1 cellular context compared by ENCODE assay signal in the genomic region with DNA sequence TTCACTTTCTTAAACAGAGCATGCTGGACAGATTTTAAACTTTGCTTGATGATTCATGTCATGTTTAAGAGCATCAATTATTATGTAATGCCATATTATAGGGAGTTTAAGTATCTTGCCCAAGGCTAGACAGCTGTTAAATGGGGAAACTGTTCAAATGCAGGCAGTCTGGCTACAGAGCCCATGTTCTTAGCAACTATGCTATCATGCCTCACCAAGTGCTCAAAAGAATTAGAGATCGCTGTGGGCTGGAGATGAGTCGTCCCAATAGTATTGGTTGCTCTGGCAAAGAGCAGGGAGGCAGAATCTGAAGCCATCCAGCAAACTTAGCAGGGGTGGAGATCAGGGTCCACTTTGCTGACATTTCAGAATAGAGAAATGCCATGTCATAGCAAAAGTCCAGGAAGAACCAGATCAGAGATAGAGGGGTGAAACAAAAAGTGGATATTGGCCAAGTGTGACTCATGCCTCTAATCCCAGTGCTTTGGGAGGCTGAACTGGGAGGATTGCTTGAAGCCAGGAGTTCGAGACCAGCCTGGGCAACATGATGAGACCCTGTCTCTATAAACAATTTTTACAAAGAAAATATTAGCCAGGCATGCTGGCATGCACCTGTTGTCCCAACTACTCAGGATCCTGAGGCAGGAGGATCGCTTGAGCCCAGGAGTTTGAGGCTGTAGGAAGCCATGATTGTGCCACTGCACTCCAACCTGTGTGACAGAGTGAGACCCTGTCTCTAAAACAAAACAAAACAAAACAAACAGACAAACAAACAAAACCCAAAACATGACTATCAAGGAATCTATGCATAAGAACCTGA.
TF ChIP-seq lines count a peak whose summit lies in the region.

No MANE protein-coding gene starts in this region.

TF ChIP-seq in HEK293, 187 proteins besides CTCF, POLR2A, EP300 and RAD21 (continued from another document):
- TF ChIP-seq, protein P1, sequence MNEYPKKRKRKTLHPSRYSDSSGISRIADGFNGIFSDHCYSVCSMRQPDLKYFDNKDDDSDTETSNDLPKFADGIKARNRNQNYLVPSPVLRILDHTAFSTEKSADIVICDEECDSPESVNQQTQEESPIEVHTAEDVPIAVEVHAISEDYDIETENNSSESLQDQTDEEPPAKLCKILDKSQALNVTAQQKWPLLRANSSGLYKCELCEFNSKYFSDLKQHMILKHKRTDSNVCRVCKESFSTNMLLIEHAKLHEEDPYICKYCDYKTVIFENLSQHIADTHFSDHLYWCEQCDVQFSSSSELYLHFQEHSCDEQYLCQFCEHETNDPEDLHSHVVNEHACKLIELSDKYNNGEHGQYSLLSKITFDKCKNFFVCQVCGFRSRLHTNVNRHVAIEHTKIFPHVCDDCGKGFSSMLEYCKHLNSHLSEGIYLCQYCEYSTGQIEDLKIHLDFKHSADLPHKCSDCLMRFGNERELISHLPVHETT (tag by site-specific recombination; IDR thresholded peaks at IDR 0.05), result no peak
- TF ChIP-seq KLF10 (tag by site-specific recombination; IDR thresholded peaks at IDR 0.05), result no peak
- TF ChIP-seq ZNF624 (tag by site-specific recombination; IDR thresholded peaks at IDR 0.05), result no peak
- peak; percentile 25; the same call in 1 of the 2 replicates for TF ChIP-seq ZXDB (tag by site-specific recombination; IDR thresholded peaks at IDR 0.05)
- TF ChIP-seq, protein P2, sequence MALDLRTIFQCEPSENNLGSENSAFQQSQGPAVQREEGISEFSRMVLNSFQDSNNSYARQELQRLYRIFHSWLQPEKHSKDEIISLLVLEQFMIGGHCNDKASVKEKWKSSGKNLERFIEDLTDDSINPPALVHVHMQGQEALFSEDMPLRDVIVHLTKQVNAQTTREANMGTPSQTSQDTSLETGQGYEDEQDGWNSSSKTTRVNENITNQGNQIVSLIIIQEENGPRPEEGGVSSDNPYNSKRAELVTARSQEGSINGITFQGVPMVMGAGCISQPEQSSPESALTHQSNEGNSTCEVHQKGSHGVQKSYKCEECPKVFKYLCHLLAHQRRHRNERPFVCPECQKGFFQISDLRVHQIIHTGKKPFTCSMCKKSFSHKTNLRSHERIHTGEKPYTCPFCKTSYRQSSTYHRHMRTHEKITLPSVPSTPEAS (tag by site-specific recombination; IDR thresholded peaks at IDR 0.05), result no peak
- TF ChIP-seq ZNF211 (tag by site-specific recombination; IDR thresholded peaks at IDR 0.05; ENCODE audit: low read depth), result no peak
- no peak for TF ChIP-seq GLI4 (tag by site-specific recombination; IDR thresholded peaks at IDR 0.05)
- TF ChIP-seq, protein P3, sequence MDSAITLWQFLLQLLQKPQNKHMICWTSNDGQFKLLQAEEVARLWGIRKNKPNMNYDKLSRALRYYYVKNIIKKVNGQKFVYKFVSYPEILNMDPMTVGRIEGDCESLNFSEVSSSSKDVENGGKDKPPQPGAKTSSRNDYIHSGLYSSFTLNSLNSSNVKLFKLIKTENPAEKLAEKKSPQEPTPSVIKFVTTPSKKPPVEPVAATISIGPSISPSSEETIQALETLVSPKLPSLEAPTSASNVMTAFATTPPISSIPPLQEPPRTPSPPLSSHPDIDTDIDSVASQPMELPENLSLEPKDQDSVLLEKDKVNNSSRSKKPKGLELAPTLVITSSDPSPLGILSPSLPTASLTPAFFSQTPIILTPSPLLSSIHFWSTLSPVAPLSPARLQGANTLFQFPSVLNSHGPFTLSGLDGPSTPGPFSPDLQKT (IDR thresholded peaks at IDR 0.05; ENCODE audit: borderline replicate concordance, low read depth, low read length), result no peak
- no peak for TF ChIP-seq ZNF311 (tag by site-specific recombination; IDR thresholded peaks at IDR 0.05; ENCODE audit: borderline replicate concordance)
- TF ChIP-seq ZNF341 (tag by site-specific recombination; IDR thresholded peaks at IDR 0.05; ENCODE audit: low read depth), result no peak
- 0 out of 2 replicates have a peak, but pooled peaks have one; percentile 22 for TF ChIP-seq MYNN (tag by site-specific recombination; IDR thresholded peaks at IDR 0.05; ENCODE audit: borderline replicate concordance)
- TF ChIP-seq ZNF600 (tag by site-specific recombination; IDR thresholded peaks at IDR 0.05), result peak; percentile 43; the same call in 1 of the 2 replicates
- no peak for TF ChIP-seq ZNF292 (tag by site-specific recombination; IDR thresholded peaks at IDR 0.05; ENCODE audit: borderline replicate concordance, low read depth)
- TF ChIP-seq, protein P4, sequence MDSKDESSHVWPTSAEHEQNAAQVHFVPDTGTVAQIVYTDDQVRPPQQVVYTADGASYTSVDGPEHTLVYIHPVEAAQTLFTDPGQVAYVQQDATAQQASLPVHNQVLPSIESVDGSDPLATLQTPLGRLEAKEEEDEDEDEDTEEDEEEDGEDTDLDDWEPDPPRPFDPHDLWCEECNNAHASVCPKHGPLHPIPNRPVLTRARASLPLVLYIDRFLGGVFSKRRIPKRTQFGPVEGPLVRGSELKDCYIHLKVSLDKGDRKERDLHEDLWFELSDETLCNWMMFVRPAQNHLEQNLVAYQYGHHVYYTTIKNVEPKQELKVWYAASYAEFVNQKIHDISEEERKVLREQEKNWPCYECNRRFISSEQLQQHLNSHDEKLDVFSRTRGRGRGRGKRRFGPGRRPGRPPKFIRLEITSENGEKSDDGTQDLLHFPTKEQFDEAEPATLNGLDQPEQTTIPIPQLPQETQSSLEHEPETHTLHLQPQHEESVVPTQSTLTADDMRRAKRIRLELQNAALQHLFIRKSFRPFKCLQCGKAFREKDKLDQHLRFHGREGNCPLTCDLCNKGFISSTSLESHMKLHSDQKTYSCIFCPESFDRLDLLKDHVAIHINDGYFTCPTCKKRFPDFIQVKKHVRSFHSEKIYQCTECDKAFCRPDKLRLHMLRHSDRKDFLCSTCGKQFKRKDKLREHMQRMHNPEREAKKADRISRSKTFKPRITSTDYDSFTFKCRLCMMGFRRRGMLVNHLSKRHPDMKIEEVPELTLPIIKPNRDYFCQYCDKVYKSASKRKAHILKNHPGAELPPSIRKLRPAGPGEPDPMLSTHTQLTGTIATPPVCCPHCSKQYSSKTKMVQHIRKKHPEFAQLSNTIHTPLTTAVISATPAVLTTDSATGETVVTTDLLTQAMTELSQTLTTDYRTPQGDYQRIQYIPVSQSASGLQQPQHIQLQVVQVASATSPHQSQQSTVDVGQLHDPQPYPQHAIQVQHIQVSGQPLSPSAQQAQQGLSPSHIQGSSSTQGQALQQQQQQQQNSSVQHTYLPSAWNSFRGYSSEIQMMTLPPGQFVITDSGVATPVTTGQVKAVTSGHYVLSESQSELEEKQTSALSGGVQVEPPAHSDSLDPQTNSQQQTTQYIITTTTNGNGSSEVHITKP (tag by site-specific recombination; IDR thresholded peaks at IDR 0.05), result peak; percentile 65; the same call in 1 of the 2 replicates
- no peak for TF ChIP-seq ZFP37 (tag by site-specific recombination; IDR thresholded peaks at IDR 0.05)
- TF ChIP-seq FEZF1 (tag by site-specific recombination; IDR thresholded peaks at IDR 0.05), result peak; percentile 56
- TF ChIP-seq, protein P5, sequence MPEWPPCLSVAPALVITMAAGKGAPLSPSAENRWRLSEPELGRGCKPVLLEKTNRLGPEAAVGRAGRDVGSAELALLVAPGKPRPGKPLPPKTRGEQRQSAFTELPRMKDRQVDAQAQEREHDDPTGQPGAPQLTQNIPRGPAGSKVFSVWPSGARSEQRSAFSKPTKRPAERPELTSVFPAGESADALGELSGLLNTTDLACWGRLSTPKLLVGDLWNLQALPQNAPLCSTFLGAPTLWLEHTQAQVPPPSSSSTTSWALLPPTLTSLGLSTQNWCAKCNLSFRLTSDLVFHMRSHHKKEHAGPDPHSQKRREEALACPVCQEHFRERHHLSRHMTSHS (tag by site-specific recombination; IDR thresholded peaks at IDR 0.05), result no peak
- TF ChIP-seq ZNF335 (tag by site-specific recombination; conservative IDR thresholded peaks at IDR 0.05), result peak; percentile 34; the same call in 1 of the 2 replicates
- no peak for TF ChIP-seq ZNF530 (tag by site-specific recombination; IDR thresholded peaks at IDR 0.05; ENCODE audit: low read depth)
- TF ChIP-seq ZNF843 (tag by site-specific recombination; IDR thresholded peaks at IDR 0.05), result no peak
- TF ChIP-seq, protein P6, sequence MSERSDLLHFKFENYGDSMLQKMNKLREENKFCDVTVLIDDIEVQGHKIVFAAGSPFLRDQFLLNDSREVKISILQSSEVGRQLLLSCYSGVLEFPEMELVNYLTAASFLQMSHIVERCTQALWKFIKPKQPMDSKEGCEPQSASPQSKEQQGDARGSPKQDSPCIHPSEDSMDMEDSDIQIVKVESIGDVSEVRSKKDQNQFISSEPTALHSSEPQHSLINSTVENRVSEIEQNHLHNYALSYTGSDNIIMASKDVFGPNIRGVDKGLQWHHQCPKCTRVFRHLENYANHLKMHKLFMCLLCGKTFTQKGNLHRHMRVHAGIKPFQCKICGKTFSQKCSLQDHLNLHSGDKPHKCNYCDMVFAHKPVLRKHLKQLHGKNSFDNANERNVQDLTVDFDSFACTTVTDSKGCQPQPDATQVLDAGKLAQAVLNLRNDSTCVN (tag by site-specific recombination; optimal IDR thresholded peaks at IDR 0.05), result no peak
- TF ChIP-seq ZNF660 (tag by site-specific recombination; IDR thresholded peaks at IDR 0.05), result no peak
- no peak for TF ChIP-seq ZNF146 (tag by site-specific recombination; IDR thresholded peaks at IDR 0.05)
- TF ChIP-seq REPIN1 (tag by site-specific recombination; IDR thresholded peaks at IDR 0.05; ENCODE audit: low read depth), result no peak
- TF ChIP-seq MEIS1 (CRISPR knock-in tag; IDR thresholded peaks at IDR 0.05; ENCODE audit: borderline replicate concordance), result no peak
- TF ChIP-seq ZNF768 (tag by site-specific recombination; IDR thresholded peaks at IDR 0.05), result no peak
- TF ChIP-seq ZNF184 (tag by site-specific recombination; IDR thresholded peaks at IDR 0.05), result no peak
- TF ChIP-seq ZNF529 (tag by site-specific recombination; IDR thresholded peaks at IDR 0.05; ENCODE audit: insufficient replicate concordance), result no peak
- no peak; the same call in none of the 2 replicates for TF ChIP-seq SP7 (tag by site-specific recombination; IDR thresholded peaks at IDR 0.05)
- TF ChIP-seq ZNF514 (tag by site-specific recombination; IDR thresholded peaks at IDR 0.05), result no peak
- no peak for TF ChIP-seq ZNF544 (tag by site-specific recombination; IDR thresholded peaks at IDR 0.05)
- TF ChIP-seq ZNF174 (tag by site-specific recombination; IDR thresholded peaks at IDR 0.05), result no peak
- no peak for TF ChIP-seq ZIC2 (tag by site-specific recombination; IDR thresholded peaks at IDR 0.05)
- TF ChIP-seq ZNF404 (tag by site-specific recombination; IDR thresholded peaks at IDR 0.05), result no peak
- TF ChIP-seq, protein P7, sequence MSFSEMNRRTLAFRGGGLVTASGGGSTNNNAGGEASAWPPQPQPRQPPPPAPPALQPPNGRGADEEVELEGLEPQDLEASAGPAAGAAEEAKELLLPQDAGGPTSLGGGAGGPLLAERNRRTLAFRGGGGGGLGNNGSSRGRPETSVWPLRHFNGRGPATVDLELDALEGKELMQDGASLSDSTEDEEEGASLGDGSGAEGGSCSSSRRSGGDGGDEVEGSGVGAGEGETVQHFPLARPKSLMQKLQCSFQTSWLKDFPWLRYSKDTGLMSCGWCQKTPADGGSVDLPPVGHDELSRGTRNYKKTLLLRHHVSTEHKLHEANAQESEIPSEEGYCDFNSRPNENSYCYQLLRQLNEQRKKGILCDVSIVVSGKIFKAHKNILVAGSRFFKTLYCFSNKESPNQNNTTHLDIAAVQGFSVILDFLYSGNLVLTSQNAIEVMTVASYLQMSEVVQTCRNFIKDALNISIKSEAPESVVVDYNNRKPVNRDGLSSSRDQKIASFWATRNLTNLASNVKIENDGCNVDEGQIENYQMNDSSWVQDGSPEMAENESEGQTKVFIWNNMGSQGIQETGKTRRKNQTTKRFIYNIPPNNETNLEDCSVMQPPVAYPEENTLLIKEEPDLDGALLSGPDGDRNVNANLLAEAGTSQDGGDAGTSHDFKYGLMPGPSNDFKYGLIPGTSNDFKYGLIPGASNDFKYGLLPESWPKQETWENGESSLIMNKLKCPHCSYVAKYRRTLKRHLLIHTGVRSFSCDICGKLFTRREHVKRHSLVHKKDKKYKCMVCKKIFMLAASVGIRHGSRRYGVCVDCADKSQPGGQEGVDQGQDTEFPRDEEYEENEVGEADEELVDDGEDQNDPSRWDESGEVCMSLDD (tag by site-specific recombination; IDR thresholded peaks at IDR 0.05), result no peak
- TF ChIP-seq ZFP41 (tag by site-specific recombination; IDR thresholded peaks at IDR 0.05; ENCODE audit: borderline replicate concordance), result no peak
- TF ChIP-seq ZBTB17 (tag by site-specific recombination; IDR thresholded peaks at IDR 0.05), result peak; percentile 24; the same call in 1 of the 2 replicates
TF ChIP-seq in HEK293: peak in this region for 10.
